21 cellular contexts compared by ENCODE assay signal in genomic region chr2:26349690-26350089, GRCh38. TPM values are rescaled to one million over a fixed set of nuclear protein-coding genes. Genes with fewer than 3 reads are reported as not detected.
"Had no signal": no experiment of that assay in that cellular context is flagged by ENCODE, and none has a peak within 500 bp of the region (broad histone marks: within the 10 kb centered on the region; RNA-seq: fewer than 3 reads in every experiment).

No MANE protein-coding gene starts in this region.

- H3K9me3 ChIP-seq: gastrocnemius medialis, heart left ventricle, lower lobe of right lung, ovary, suprapubic skin, upper lobe of left lung had no signal

- H3K27ac Mint-ChIP-seq: activated naive CD4-positive, alpha-beta T cell treated with anti-CD3 and anti-CD28 coated beads, Interleukin-2, amount 10 ng/mL, durations not matched to agents 7 days and 5 days; activated T-helper 17 cell treated with anti-CD3 and anti-CD28 coated beads, Interleukin-2, amount 50 U/mL, for 72 hours; brain; stimulated activated naive CD8-positive, alpha-beta T cell treated with anti-CD3 and anti-CD28 coated beads, Interleukin-15, Interleukin-2, amounts not matched to agents 100 ng/mL and 50 ng/mL, for 24 hours; T-helper 2 cell treated with Interferon-gamma antibody and Interleukin-4, amounts not matched to agents 5 μg/mL and 100 μg/mL, for 36 hours had no signal

- H3K9me3 Mint-ChIP-seq: activated naive CD4-positive, alpha-beta T cell treated with anti-CD3 and anti-CD28 coated beads, Interleukin-2, amount 10 ng/mL, durations not matched to agents 7 days and 5 days; activated T-helper 17 cell treated with anti-CD3 and anti-CD28 coated beads, Interleukin-2, amount 50 U/mL, for 72 hours; brain; stimulated activated naive CD8-positive, alpha-beta T cell treated with anti-CD3 and anti-CD28 coated beads, Interleukin-15, Interleukin-2, amounts not matched to agents 100 ng/mL and 50 ng/mL, for 24 hours; T-helper 2 cell treated with Interferon-gamma antibody and Interleukin-4, amounts not matched to agents 5 μg/mL and 100 μg/mL, for 36 hours had no signal

- H3K27me3 Mint-ChIP-seq: activated naive CD4-positive, alpha-beta T cell treated with anti-CD3 and anti-CD28 coated beads, Interleukin-2, amount 10 ng/mL, durations not matched to agents 7 days and 5 days; activated T-helper 17 cell treated with anti-CD3 and anti-CD28 coated beads, Interleukin-2, amount 50 U/mL, for 72 hours; stimulated activated naive CD8-positive, alpha-beta T cell treated with anti-CD3 and anti-CD28 coated beads, Interleukin-15, Interleukin-2, amounts not matched to agents 100 ng/mL and 50 ng/mL, for 24 hours had no signal

- H3K4me3 Mint-ChIP-seq: activated naive CD4-positive, alpha-beta T cell treated with anti-CD3 and anti-CD28 coated beads, Interleukin-2, amount 10 ng/mL, durations not matched to agents 7 days and 5 days; activated T-helper 17 cell treated with anti-CD3 and anti-CD28 coated beads, Interleukin-2, amount 50 U/mL, for 72 hours; stimulated activated naive CD8-positive, alpha-beta T cell treated with anti-CD3 and anti-CD28 coated beads, Interleukin-15, Interleukin-2, amounts not matched to agents 100 ng/mL and 50 ng/mL, for 24 hours; T-helper 2 cell treated with Interferon-gamma antibody and Interleukin-4, amounts not matched to agents 5 μg/mL and 100 μg/mL, for 36 hours had no signal

- ATAC-seq: activated T-helper 17 cell treated with anti-CD3 and anti-CD28 coated beads, Interleukin-2, amount 50 U/mL, for 72 hours; gastrocnemius medialis; heart left ventricle; left colon; lower lobe of right lung; sciatic nerve had no signal

- DNase-seq: activated naive CD4-positive, alpha-beta T cell treated with anti-CD3 and anti-CD28 coated beads, Interleukin-2, amount 10 ng/mL, durations not matched to agents 7 days and 5 days; amygdala; cerebellar nuclear complex; effector memory CD4-positive, alpha-beta T cell; gastrocnemius medialis; heart left ventricle; left colon; lower lobe of right lung; midbrain; ovary; SW 1271; upper lobe of left lung had no signal

RNA-seq across cellular contexts. Expression of gene ADGRF3, which starts 3.1 kb away (rescaled TPM):
- total RNA-seq: gastrocnemius medialis, pulmonary artery endothelial cell, sciatic nerve had no signal

RNA-seq across cellular contexts. Expression of gene DRC1, which starts 52.0 kb away (rescaled TPM):
- total RNA-seq: activated CD8-positive, alpha-beta memory T cell treated with anti-CD3 and anti-CD28 coated beads for 36 hours; activated T-helper 17 cell treated with anti-CD3 and anti-CD28 coated beads, Interleukin-2, amount 50 U/mL, for 72 hours; epithelial cell of proximal tubule; gastrocnemius medialis; left colon had no signal
